ENCODE assay signal across 8 cellular contexts in the genomic region with DNA sequence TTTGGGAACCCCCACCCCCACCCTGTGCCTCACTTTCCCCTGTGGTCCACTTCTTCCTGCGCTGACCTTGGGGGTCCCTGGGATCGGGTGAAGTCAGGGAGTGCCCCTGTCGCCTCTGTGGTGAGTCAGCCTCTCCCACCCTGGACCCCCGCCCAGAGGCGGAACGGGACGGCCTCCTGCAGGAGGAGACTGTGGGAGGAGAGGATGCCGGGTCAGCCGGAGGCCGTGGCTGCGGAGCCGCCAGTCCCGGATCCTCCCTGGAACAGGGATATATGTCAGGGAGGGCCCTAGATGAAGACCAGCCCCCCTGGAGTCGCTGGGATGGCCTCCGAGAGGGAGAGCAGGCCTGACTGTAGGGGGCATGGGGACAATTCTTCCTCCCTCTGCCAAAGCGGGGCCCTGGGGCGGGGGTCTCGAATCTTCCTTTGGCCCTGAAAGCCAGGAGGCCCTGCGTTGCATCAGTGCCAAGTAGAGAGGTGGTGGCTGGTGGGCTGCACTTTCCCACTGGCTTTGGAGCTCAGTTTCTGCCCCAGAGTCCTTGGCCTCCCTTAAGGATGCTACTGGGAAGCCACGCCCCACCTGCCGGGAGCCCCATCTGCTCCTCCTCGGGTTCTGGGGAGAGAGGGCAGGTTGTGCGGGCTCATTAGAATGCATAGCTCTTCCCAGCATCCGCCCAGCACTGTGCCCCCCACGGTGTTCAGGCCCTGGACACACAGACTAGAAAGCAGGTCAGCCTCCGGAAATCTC. TPM values are rescaled to one million over a fixed set of nuclear protein-coding genes. Genes with fewer than 3 reads are reported as not detected.
DNase-seq lines count a peak whose midpoint lies in the region; ATAC-seq and TF ChIP-seq lines count a peak whose summit lies in the region.

No MANE protein-coding gene starts in this region.

- POLR2A ChIA-PET in Caco-2 (lab: Charles Lee): no interaction called here

- TF ChIP-seq CTCF in Caco-2 (IDR thresholded peaks at IDR 0.05; ENCODE audit: insufficient read depth in 1 of 2, low read depth in 1 of 2, low read length in 1 of 2, severe bottlenecking in 1 of 2, unreplicated experiment in 1 of 2) (no peak), epithelial cell of esophagus (IDR thresholded peaks at IDR 0.05; ENCODE audit: insufficient read depth, low read depth, low read length, missing control alignments) (no peak)

- H3K9me3 Mint-ChIP-seq in Caco-2 (ENCODE audit: unreplicated experiment): no peaks in the 10 kb centered on the region

- H3K36me3 Mint-ChIP-seq in Caco-2 (ENCODE audit: insufficient read depth, unreplicated experiment): no peaks in the 10 kb centered on the region

- DNase-seq in Caco-2 (no peak), NCI-H524 treated with DMSO at 0.1 percent for 48 hours (lab: John Stamatoyannopoulos, UW) (peak; percentile 58), epithelial cell of esophagus (ENCODE audit: low read depth) (no peak), myocyte (ENCODE audit: low read depth) (peak; percentile 32), D341Med (ENCODE audit: low spot score) (no peak), NCI-H1048 (lab: John Stamatoyannopoulos, UW) (no peak)
- no peak for DNase-seq in central memory CD4-positive, alpha-beta T cell

- no peak for ATAC-seq in GM18873 (IDR thresholded peaks at IDR 0.05; ENCODE audit: low FRiP score, unreplicated experiment)

- BruUV-seq in Caco-2 (replicated peaks; lab: Mats Ljungman, UMichigan): no TSS peak

- CTCF ChIA-PET in Caco-2 (lab: Charles Lee): interaction anchor here (0.6 to 2.1 kb wide), 2 partner anchors 29 to 66 kb away, joined by 3 to 6 read pairs; no protein-coding TSS in a partner anchor

- intact Hi-C loops in Caco-2 (cut with micrococcal nuclease; ENCODE audit: unreplicated experiment): loop anchor here (5.0 kb wide), 1 partner anchor 57 kb away; no protein-coding TSS in a partner anchor

- H3K4me1 Mint-ChIP-seq in Caco-2 (ENCODE audit: low read depth, unreplicated experiment): no peaks in the 10 kb centered on the region

- peaks cover 13% of the 10 kb centered on the region; the same call in 1 of the 2 replicates for H3K4me1 ChIP-seq in Caco-2

- H3K27me3 ChIP-seq in Caco-2 (replicated peaks; ENCODE audit: control insufficient read depth, insufficient read depth, low read length): no peaks in the 10 kb centered on the region

- H3K4me3 Mint-ChIP-seq in Caco-2 (ENCODE audit: unreplicated experiment): peak overlapping the region; percentile 85

- H3K36me3 ChIP-seq in Caco-2 (ENCODE audit: control insufficient read depth, insufficient read depth, low read length): no peaks in the 10 kb centered on the region

- no peaks in the 10 kb centered on the region for H3K9me3 ChIP-seq in Caco-2

- peak overlapping the region; percentile 86 for H3K4me3 ChIP-seq in Caco-2 (ENCODE audit: low read depth, low read length)
- H3K4me3 ChIP-seq in epithelial cell of esophagus (ENCODE audit: low read length): peak overlapping the region; percentile 59

- no peaks in the 10 kb centered on the region for H3K27me3 Mint-ChIP-seq in Caco-2 (ENCODE audit: insufficient read depth, unreplicated experiment)

- H3K27ac Mint-ChIP-seq in Caco-2 (ENCODE audit: unreplicated experiment): no peak overlapping the region

RNA-seq across cellular contexts. Expression of a gene that starts 0.9 kb away (rescaled TPM):
- total RNA-seq in Caco-2 (2022) (31.3 and 34.0 TPM in 2 replicates), myocyte (43.0 and 49.4 TPM in 2 replicates)
- polyA plus RNA-seq in myocyte (2012): 39.8 TPM

Comparison
In these comparisons a context has a peak if more than half of its experiments do, and no peak if none do; other contexts are left out.
1. DNase-seq: peak in NCI-H524 treated with DMSO at 0.1 percent for 48 hours (single experiment) and myocyte (single experiment); none in Caco-2 (0 of 2), epithelial cell of esophagus (single experiment), central memory CD4-positive, alpha-beta T cell (single experiment), D341Med (single experiment) and NCI-H1048 (single experiment).